In genomic region chr17:38729886-38730525, GRCh38 we compare ENCODE assay signal across 8 cellular contexts. TPM values are rescaled to one million over a fixed set of nuclear protein-coding genes. Genes with fewer than 3 reads are reported as not detected.
A peak's percentile ranks its signal among the peaks of the same experiment; 100 is the strongest.
DNase-seq lines count a peak whose midpoint lies in the region; ATAC-seq and TF ChIP-seq lines count a peak whose summit lies in the region.

TSS of gene CISD3 (plus strand) at chr17:38730341. CDS start at chr17:38730359, 18 bp downstream.

- DNase-seq in NCI-H1105 (lab: John Stamatoyannopoulos, UW), result peak; percentile 74
- DNase-seq in T-helper 22 cell (ENCODE audit: low read depth), result peak; percentile 79
- peak in 1 of 2 donors; percentile 91 for DNase-seq in ascending aorta (ENCODE audit: low spot score in 2 of 2)
- peak in 48 of 51 donors; percentile 24 to 89 (median 67) for DNase-seq in hypothalamus (lab: John Stamatoyannopoulos, UW)
- peak; percentile 91 for DNase-seq in sciatic nerve (ENCODE audit: low spot score)
- no peak for DNase-seq in inferior parietal cortex (ENCODE audit: extremely low spot score)

- peak within 1 kb of the TSS; percentile 89 to 93 for H3K4me3 ChIP-seq in ascending aorta

- TF ChIP-seq CTCF in ascending aorta (IDR thresholded peaks at IDR 0.05), result peak; percentile 19 to 98 (median 47)

- H3K9me3 ChIP-seq in ascending aorta, result no peaks in the 10 kb centered on the region

- peak; percentile 14 for TF ChIP-seq POLR2A in GM10847 (IDR thresholded peaks at IDR 0.05; ENCODE audit: extremely low read depth, insufficient read length)

- intact Hi-C loops in ascending aorta (cut with DNase I) (loop anchor here (1.0 to 5.0 kb wide), 4 partner anchors 18 to 53 kb away; partner anchors contain the start of genes PCGF2 and PSMB3), sciatic nerve (cut with DNase I) (loop anchor here (5.0 kb wide), 1 partner anchor 53 kb away; no protein-coding TSS in a partner anchor)

- H3K4me1 ChIP-seq in ascending aorta, result peaks cover 5 to 20% of the 10 kb centered on the region in 2 donors

- ATAC-seq in HG02588 (IDR thresholded peaks at IDR 0.05; ENCODE audit: unreplicated experiment) (peak; percentile 87), sciatic nerve (peak; percentile 83)

- no peaks in the 10 kb centered on the region for H3K27me3 ChIP-seq in ascending aorta

- H3K27ac ChIP-seq in ascending aorta, result peak within 1 kb of the TSS; percentile 86 to 89

- peaks cover 0 to 16% of the 10 kb centered on the region in 2 donors for H3K36me3 ChIP-seq in ascending aorta

RNA-seq across cellular contexts. Expression of gene CISD3, which starts in this region (rescaled TPM):
- total RNA-seq in ascending aorta (27.6 TPM), sciatic nerve (17.3 TPM)
